8 cellular contexts compared by ENCODE assay signal in the genomic region with DNA sequence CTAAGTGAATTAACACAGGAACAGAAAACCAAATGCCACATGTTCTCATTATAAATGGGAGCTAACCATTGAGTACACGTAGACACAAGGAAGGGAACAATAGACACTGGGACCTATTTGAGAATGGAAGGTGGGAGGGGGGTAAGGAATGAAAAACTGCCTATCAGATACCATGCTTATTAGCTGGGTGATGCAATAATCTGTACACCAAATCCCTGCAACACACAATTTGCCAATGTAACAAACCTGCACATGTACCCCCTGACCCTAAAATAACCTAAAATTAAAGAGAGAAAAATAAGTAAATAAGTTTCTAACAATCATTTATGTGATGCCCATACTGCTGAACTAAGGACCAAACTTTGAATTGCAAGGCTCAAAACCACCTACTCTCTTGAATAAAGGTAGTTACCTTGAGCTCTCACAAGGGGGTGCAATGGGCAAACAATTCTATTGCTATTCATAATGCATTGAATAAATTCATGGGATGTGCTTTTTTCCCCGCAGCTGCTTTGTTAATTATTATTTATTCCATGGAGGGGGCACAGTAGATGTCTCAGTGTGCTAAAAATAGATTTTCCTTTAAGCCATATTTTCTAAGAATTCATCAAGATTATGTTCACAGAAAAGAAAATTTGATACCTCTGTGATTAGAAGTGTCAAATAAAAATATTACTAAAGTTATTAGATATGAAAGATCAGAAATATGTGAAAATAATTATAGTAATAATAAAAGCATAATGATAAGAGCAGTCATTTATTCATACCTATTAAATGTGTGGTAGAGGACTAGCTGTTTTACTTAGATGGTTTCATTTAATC.
DNase-seq lines count a peak whose midpoint lies in the region; ATAC-seq and TF ChIP-seq lines count a peak whose summit lies in the region.

No MANE protein-coding gene starts in this region.

- no peaks in the 10 kb centered on the region for H3K36me3 Mint-ChIP-seq in CD8-positive, alpha-beta memory T cell
- no peaks in the 10 kb centered on the region for H3K36me3 Mint-ChIP-seq in activated T-helper 2 cell treated with anti-CD3 and anti-CD28 coated beads, Interferon-gamma antibody, Interleukin-2, Interleukin-4, amounts not matched to agents 10 μg/mL and 5 μg/mL and 100 μg/mL, durations not matched to agents 14 hours and 24 hours and 36 hours (ENCODE audit: low read depth)

- H3K27me3 ChIP-seq in KMS-11 (ENCODE audit: insufficient read depth, low read depth): no peaks in the 10 kb centered on the region
- no peaks in the 10 kb centered on the region for H3K27me3 ChIP-seq in mesenchymal stem cell (ENCODE audit: control insufficient read depth in 1 of 2, insufficient read depth in 1 of 2, low read length in 2 of 2)
- H3K27me3 ChIP-seq in CD8-positive, alpha-beta memory T cell (ENCODE audit: insufficient read depth, low read length, poor library complexity, severe bottlenecking): no peaks in the 10 kb centered on the region

- CTCF ChIA-PET in OCI-LY7 (lab: Charles Lee; ENCODE audit: unreplicated experiment): interaction anchor here (0.6 kb wide), 1 partner anchor 639 kb away, joined by 3 read pairs; no protein-coding TSS in a partner anchor
- CTCF ChIA-PET in CD8-positive, alpha-beta memory T cell (lab: Charles Lee): no interaction called here

- ATAC-seq in GM18498 (IDR thresholded peaks at IDR 0.05; ENCODE audit: unreplicated experiment): peak; percentile 58

- no peak overlapping the region for H3K4ac ChIP-seq in mesenchymal stem cell (ENCODE audit: low read depth in 1 of 2, low read length in 2 of 2)

- no TSS peak for BruUV-seq in OCI-LY7 (replicated peaks; lab: Mats Ljungman, UMichigan)

- H3K79me1 ChIP-seq in mesenchymal stem cell (replicated peaks; ENCODE audit: low read length, poor library complexity, severe bottlenecking): no peaks in the 10 kb centered on the region

- no peak overlapping the region for H2BK5ac ChIP-seq in mesenchymal stem cell (ENCODE audit: low read depth, low read length, poor library complexity, severe bottlenecking)

- H3K36me3 ChIP-seq in KMS-11 (ENCODE audit: insufficient read depth) (no peaks in the 10 kb centered on the region), OCI-LY7 (ENCODE audit: insufficient read depth, low read length) (no peaks in the 10 kb centered on the region), mesenchymal stem cell (ENCODE audit: control insufficient read depth in 1 of 2, insufficient read depth in 2 of 2, low read depth in 1 of 2, low read length in 2 of 2) (no peaks in the 10 kb centered on the region)
- H3K36me3 ChIP-seq in CD8-positive, alpha-beta memory T cell (ENCODE audit: insufficient read depth, low read length): no peaks in the 10 kb centered on the region

- peaks cover 1 to 10% of the 10 kb centered on the region in 2 donors for H3K27me3 Mint-ChIP-seq in CD8-positive, alpha-beta memory T cell
- peaks cover 26% of the 10 kb centered on the region for H3K27me3 Mint-ChIP-seq in activated T-helper 2 cell treated with anti-CD3 and anti-CD28 coated beads, Interferon-gamma antibody, Interleukin-2, Interleukin-4, amounts not matched to agents 10 μg/mL and 5 μg/mL and 100 μg/mL, durations not matched to agents 14 hours and 24 hours and 36 hours (ENCODE audit: low read depth)

- H4K20me1 ChIP-seq in KMS-11 (ENCODE audit: insufficient read depth): no peaks in the 10 kb centered on the region
- no peaks in the 10 kb centered on the region for H4K20me1 ChIP-seq in OCI-LY7 (ENCODE audit: insufficient read depth, low read length)

- no peak overlapping the region for H2BK120ac ChIP-seq in mesenchymal stem cell (ENCODE audit: low read depth, low read length)

- no peaks in the 10 kb centered on the region for H3K9me3 ChIP-seq in OCI-LY7 (ENCODE audit: low read length)
- H3K9me3 ChIP-seq in mesenchymal stem cell (ENCODE audit: control insufficient read depth, low read length): no peaks in the 10 kb centered on the region
- H3K9me3 ChIP-seq in CD8-positive, alpha-beta memory T cell (ENCODE audit: low read length): no peaks in the 10 kb centered on the region

- no peak overlapping the region for H3K9ac ChIP-seq in KMS-11
- no peak overlapping the region for H3K9ac ChIP-seq in mesenchymal stem cell (ENCODE audit: low read length)

- no peak overlapping the region for H3K18ac ChIP-seq in mesenchymal stem cell (ENCODE audit: low read depth in 1 of 2, low read length in 2 of 2)

- peak; percentile 35 to 48 for DNase-seq in AML-193 (lab: John Stamatoyannopoulos, UW)
- peak; percentile 61 for DNase-seq in OCI-LY7 (ENCODE audit: low spot score)
- peak; percentile 41 to 56 for DNase-seq in dermis microvascular lymphatic vessel endothelial cell (ENCODE audit: low read depth in 2 of 2)
- peak; percentile 75 for DNase-seq in mesenchymal stem cell
- no peak for DNase-seq in CD8-positive, alpha-beta memory T cell
- DNase-seq in activated T-helper 2 cell treated with anti-CD3 and anti-CD28 coated beads, Interferon-gamma antibody, Interleukin-2, Interleukin-4, amounts not matched to agents 10 μg/mL and 5 μg/mL and 100 μg/mL, durations not matched to agents 14 hours and 24 hours and 36 hours (ENCODE audit: low spot score): no peak

- POLR2A ChIA-PET in OCI-LY7 (lab: Charles Lee): interaction anchor here (1.2 kb wide), 2 partner anchors 17 to 253 kb away, joined by 3 to 5 read pairs; no protein-coding TSS in a partner anchor
- POLR2A ChIA-PET in CD8-positive, alpha-beta memory T cell (lab: Charles Lee): no interaction called here

- TF ChIP-seq CTCF in KMS-11 (conservative IDR thresholded peaks at IDR 0.05; ENCODE audit: low read depth, low read length) (peak; percentile 73), OCI-LY7 (conservative IDR thresholded peaks at IDR 0.05; ENCODE audit: low read length) (peak; percentile 86)

- no peak overlapping the region for H2BK12ac ChIP-seq in mesenchymal stem cell (ENCODE audit: low read length in 2 of 2)

- H3K14ac ChIP-seq in mesenchymal stem cell (ENCODE audit: low read length in 2 of 2): no peak overlapping the region

- no CpG with 5 or more reads among the region's 2 CpGs for WGBS in mesenchymal stem cell

- no peak overlapping the region for H2AK5ac ChIP-seq in mesenchymal stem cell (ENCODE audit: low read length, severe bottlenecking)

- no peak overlapping the region for H4K8ac ChIP-seq in mesenchymal stem cell (ENCODE audit: low read length)

- H3K9me2 ChIP-seq in OCI-LY7 (ENCODE audit: insufficient read depth, low read length): no peaks in the 10 kb centered on the region

- H3K27ac ChIP-seq in KMS-11: no peak overlapping the region
- no peak overlapping the region for H3K27ac ChIP-seq in OCI-LY7 (ENCODE audit: low read depth, low read length, poor library complexity, severe bottlenecking)
- no peak overlapping the region for H3K27ac ChIP-seq in mesenchymal stem cell (ENCODE audit: low read length, poor library complexity, severe bottlenecking)
- no peak overlapping the region for H3K27ac ChIP-seq in CD8-positive, alpha-beta memory T cell (ENCODE audit: low read depth, low read length)

- no peak overlapping the region for H3K23ac ChIP-seq in mesenchymal stem cell (ENCODE audit: low read length in 2 of 2)

- H2AFZ ChIP-seq in KMS-11 (ENCODE audit: low read depth) (no peak overlapping the region), OCI-LY7 (ENCODE audit: low read length) (no peak overlapping the region), mesenchymal stem cell (ENCODE audit: low read depth, low read length) (no peak overlapping the region)

- H3K79me2 ChIP-seq in KMS-11 (ENCODE audit: insufficient read depth, low read depth): no peaks in the 10 kb centered on the region
- H3K79me2 ChIP-seq in OCI-LY7 (ENCODE audit: insufficient read depth, low read depth, low read length): no peaks in the 10 kb centered on the region

- H3K9me3 Mint-ChIP-seq in CD8-positive, alpha-beta memory T cell: peaks cover 0 to 4% (median 3%) of the 10 kb centered on the region in 5 donors
- H3K9me3 Mint-ChIP-seq in activated T-helper 2 cell treated with anti-CD3 and anti-CD28 coated beads, Interferon-gamma antibody, Interleukin-2, Interleukin-4, amounts not matched to agents 10 μg/mL and 5 μg/mL and 100 μg/mL, durations not matched to agents 14 hours and 24 hours and 36 hours: no peaks in the 10 kb centered on the region

- H3K4me3 ChIP-seq in KMS-11 (IDR thresholded peaks at IDR 0.05; ENCODE audit: insufficient read depth, low read depth, low read length): no peak overlapping the region
- H3K4me3 ChIP-seq in OCI-LY7 (ENCODE audit: low read depth, low read length, poor library complexity, severe bottlenecking): no peak overlapping the region
- no peak overlapping the region for H3K4me3 ChIP-seq in mesenchymal stem cell (ENCODE audit: insufficient read depth in 1 of 2, low read depth in 1 of 2, low read length in 2 of 2)
- H3K4me3 ChIP-seq in CD8-positive, alpha-beta memory T cell (ENCODE audit: low read length): no peak overlapping the region

- H3K4me3 Mint-ChIP-seq in CD8-positive, alpha-beta memory T cell: no peak overlapping the region
- H3K4me3 Mint-ChIP-seq in activated T-helper 2 cell treated with anti-CD3 and anti-CD28 coated beads, Interferon-gamma antibody, Interleukin-2, Interleukin-4, amounts not matched to agents 10 μg/mL and 5 μg/mL and 100 μg/mL, durations not matched to agents 14 hours and 24 hours and 36 hours (ENCODE audit: low read depth): no peak overlapping the region

- H3K4me1 ChIP-seq in KMS-11 (ENCODE audit: low read depth, poor library complexity, severe bottlenecking) (no peaks in the 10 kb centered on the region), OCI-LY7 (ENCODE audit: insufficient read depth, low read length, poor library complexity, severe bottlenecking) (no peaks in the 10 kb centered on the region), mesenchymal stem cell (ENCODE audit: control insufficient read depth, insufficient read depth, low read depth, low read length) (no peaks in the 10 kb centered on the region)
- no peaks in the 10 kb centered on the region for H3K4me1 ChIP-seq in CD8-positive, alpha-beta memory T cell (ENCODE audit: insufficient read depth, low read length)

- intact Hi-C loops in OCI-LY7 (cut with micrococcal nuclease; ENCODE audit: unreplicated experiment): loop anchor here (2.0 to 5.0 kb wide), 2 partner anchors 245 to 1048 kb away; no protein-coding TSS in a partner anchor
- intact Hi-C loops in activated T-helper 2 cell treated with anti-CD3 and anti-CD28 coated beads, Interferon-gamma antibody, Interleukin-2, Interleukin-4, amounts not matched to agents 10 μg/mL and 5 μg/mL and 100 μg/mL, durations not matched to agents 14 hours and 24 hours and 36 hours (cut with micrococcal nuclease): loop anchor here (1.0 kb wide), 2 partner anchors 244 to 643 kb away; no protein-coding TSS in a partner anchor

- H3K27ac Mint-ChIP-seq in CD8-positive, alpha-beta memory T cell: no peak overlapping the region
- H3K27ac Mint-ChIP-seq in activated T-helper 2 cell treated with anti-CD3 and anti-CD28 coated beads, Interferon-gamma antibody, Interleukin-2, Interleukin-4, amounts not matched to agents 10 μg/mL and 5 μg/mL and 100 μg/mL, durations not matched to agents 14 hours and 24 hours and 36 hours: no peak overlapping the region

- H3K4me2 ChIP-seq in KMS-11: no peak overlapping the region
- H3K4me2 ChIP-seq in OCI-LY7 (ENCODE audit: low read length): no peak overlapping the region
- H3K4me2 ChIP-seq in mesenchymal stem cell (ENCODE audit: low read length, poor library complexity, severe bottlenecking): no peak overlapping the region

- no peak overlapping the region for H4K91ac ChIP-seq in mesenchymal stem cell (ENCODE audit: low read length)

- no peak overlapping the region for H2BK15ac ChIP-seq in mesenchymal stem cell (ENCODE audit: low read depth, poor library complexity, severe bottlenecking)

- no peaks in the 10 kb centered on the region for H3K4me1 Mint-ChIP-seq in CD8-positive, alpha-beta memory T cell
- no peaks in the 10 kb centered on the region for H3K4me1 Mint-ChIP-seq in activated T-helper 2 cell treated with anti-CD3 and anti-CD28 coated beads, Interferon-gamma antibody, Interleukin-2, Interleukin-4, amounts not matched to agents 10 μg/mL and 5 μg/mL and 100 μg/mL, durations not matched to agents 14 hours and 24 hours and 36 hours (ENCODE audit: low read depth)

Comparison
In these comparisons a context has a peak if more than half of its experiments do, and no peak if none do; other contexts are left out.
1. DNase-seq: peak in AML-193 (2 of 2), OCI-LY7 (single experiment), dermis microvascular lymphatic vessel endothelial cell (2 of 2) and mesenchymal stem cell (single experiment); none in CD8-positive, alpha-beta memory T cell (0 of 5) and activated T-helper 2 cell treated with anti-CD3 and anti-CD28 coated beads, Interferon-gamma antibody, Interleukin-2, Interleukin-4, amounts not matched to agents 10 μg/mL and 5 μg/mL and 100 μg/mL, durations not matched to agents 14 hours and 24 hours and 36 hours (single experiment).